8 cellular contexts compared by ENCODE assay signal in the genomic region with DNA sequence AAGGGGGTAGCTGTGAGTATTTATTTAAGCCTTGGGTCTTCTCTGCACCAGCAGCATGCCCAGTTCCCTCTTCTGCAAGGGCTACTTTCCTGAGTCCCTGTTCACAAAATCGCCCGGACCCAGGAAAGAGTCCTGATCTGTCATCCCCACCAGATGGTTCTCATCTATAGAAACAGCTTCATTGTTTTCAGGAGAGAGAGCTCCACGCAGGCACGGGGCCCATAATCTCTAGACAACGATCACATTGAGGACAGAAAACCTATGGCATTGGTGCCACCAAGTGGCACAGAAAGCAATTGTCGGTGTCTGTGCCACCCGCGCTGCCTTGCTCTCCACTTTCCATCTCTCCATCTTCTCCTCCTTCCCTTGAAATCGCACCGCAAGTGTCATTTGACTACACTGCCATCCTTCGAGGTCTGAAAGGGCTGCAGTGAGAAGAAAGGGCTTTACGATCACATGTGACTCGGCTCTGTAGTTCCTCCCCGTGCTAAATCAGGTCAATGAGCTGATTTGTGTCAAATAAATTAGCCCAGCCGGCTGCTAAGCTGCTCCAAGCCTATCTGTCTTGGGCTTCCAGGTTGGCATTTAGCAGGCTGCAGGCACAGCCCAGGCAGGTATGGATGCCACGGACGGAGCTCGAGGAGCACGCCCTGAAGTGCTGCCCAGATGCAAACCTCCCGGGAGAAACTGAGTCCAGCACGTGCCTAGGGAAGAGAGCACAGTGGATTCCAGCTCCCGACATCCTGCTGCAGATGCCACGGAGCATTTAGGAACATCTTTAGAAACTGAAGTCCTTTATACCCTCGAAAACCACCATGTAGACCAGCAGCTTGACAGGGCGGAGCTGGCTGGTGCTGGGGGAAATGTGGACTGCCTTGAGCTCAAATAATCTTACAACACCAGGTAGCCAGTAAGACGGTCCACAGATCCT. TPM values are rescaled to one million over a fixed set of nuclear protein-coding genes. Genes with fewer than 3 reads are reported as not detected.
DNase-seq lines count a peak whose midpoint lies in the region; ATAC-seq, FAIRE-seq and TF ChIP-seq lines count a peak whose summit lies in the region.

No MANE protein-coding gene starts in this region.

- FAIRE-seq in astrocyte (lab: Jason Lieb, UNC) (no peak), small intestine (lab: Jason Lieb, UNC) (no peak)

- no peaks in the 10 kb centered on the region for H3K9me3 ChIP-seq in astrocyte (ENCODE audit: insufficient read depth, low read depth, low read length)
- H3K9me3 ChIP-seq in small intestine (ENCODE audit: control insufficient read depth, low read depth) = no peaks in the 10 kb centered on the region

- peaks cover 1% of the 10 kb centered on the region for H3K36me3 Mint-ChIP-seq in astrocyte (ENCODE audit: low read depth, unreplicated experiment)

- no peaks in the 10 kb centered on the region for H3K79me2 ChIP-seq in astrocyte (ENCODE audit: insufficient read depth, low read length)

- H3K27ac Mint-ChIP-seq in astrocyte (ENCODE audit: unreplicated experiment) = no peak overlapping the region

- no peak overlapping the region for H3K4me3 Mint-ChIP-seq in astrocyte (ENCODE audit: unreplicated experiment)

- H3K9me3 Mint-ChIP-seq in astrocyte (ENCODE audit: unreplicated experiment) = no peaks in the 10 kb centered on the region

- WGBS in small intestine, 3 donors = 17 to 27% (median 22%) methylated on average over 26 of the region's 26 CpGs

- H3K27me3 ChIP-seq in astrocyte (ENCODE audit: insufficient read depth, low read length) (peaks cover 21% of the 10 kb centered on the region), small intestine (ENCODE audit: control insufficient read depth in 2 of 2, insufficient read depth in 2 of 2, low read length in 2 of 2) (no peaks in the 10 kb centered on the region)

- H3K4me2 ChIP-seq in astrocyte (ENCODE audit: low read length) = peak overlapping the region; percentile 70

- H3K36me3 ChIP-seq in astrocyte (ENCODE audit: insufficient read depth, low read length) = no peaks in the 10 kb centered on the region
- no peaks in the 10 kb centered on the region for H3K36me3 ChIP-seq in small intestine (ENCODE audit: control insufficient read depth in 2 of 2, insufficient read depth in 2 of 2, low read length in 2 of 2)

- H3K4me1 Mint-ChIP-seq in astrocyte (ENCODE audit: low read depth, unreplicated experiment) = peaks cover 3% of the 10 kb centered on the region

- peak overlapping the region; percentile 3 for H2AFZ ChIP-seq in astrocyte (ENCODE audit: low read depth, low read length)

- H3K4me3 ChIP-seq in astrocyte (ENCODE audit: insufficient read depth, low read depth, low read length) (no peak overlapping the region), small intestine (ENCODE audit: low read depth in 1 of 2, low read length in 2 of 2) (no peak overlapping the region)

- H3K4me1 ChIP-seq in astrocyte (ENCODE audit: insufficient read depth, low read length) (no peaks in the 10 kb centered on the region), small intestine (ENCODE audit: control insufficient read depth in 2 of 2, insufficient read depth in 1 of 2, low read depth in 1 of 2, low read length in 1 of 2) (no peaks in the 10 kb centered on the region)

- DNase-seq in activated gamma-delta T cell treated with Interleukin-2 at 50 U/mL for 16 hours (peak; percentile 32), activated gamma-delta T cell (lab: John Stamatoyannopoulos, UW) (no peak), NCI-H146 (lab: John Stamatoyannopoulos, UW) (peak; percentile 65), T-helper 1 cell (peak in 3 of 5 donors; percentile 17 to 54 (median 32)), astrocyte (ENCODE audit: low read depth) (peak; percentile 18), hepatic stellate cell (ENCODE audit: low spot score) (peak; percentile 52), small intestine (peak; percentile 67)

- H3K27ac ChIP-seq in astrocyte (ENCODE audit: low read depth, low read length) (no peak overlapping the region), small intestine (ENCODE audit: low read depth in 1 of 2, low read length in 1 of 2) (no peak overlapping the region)

- peaks cover 6% of the 10 kb centered on the region for H3K27me3 Mint-ChIP-seq in astrocyte (ENCODE audit: low read depth, unreplicated experiment)

- ATAC-seq in GM19023 (IDR thresholded peaks at IDR 0.05; ENCODE audit: unreplicated experiment) = no peak

- TF ChIP-seq CTCF in astrocyte (IDR thresholded peaks at IDR 0.05; ENCODE audit: insufficient read depth, low read depth, low read length) = peak; percentile 50

- no peaks in the 10 kb centered on the region for H4K20me1 ChIP-seq in astrocyte (ENCODE audit: insufficient read depth, low read length)

- no peak overlapping the region for H3K9ac ChIP-seq in astrocyte (ENCODE audit: low read length)

RNA-seq across cellular contexts. Expression of a gene that starts 28.8 kb away (rescaled TPM):
- total RNA-seq in astrocyte = 50.0 and 54.2 TPM in 2 replicates
- 10 to 100 TPM; 10.3 to 17.3 (median 15.4) TPM for polyA plus RNA-seq in small intestine

RNA-seq across cellular contexts. Expression of a gene that starts 29.0 kb away (rescaled TPM):
- 5.5 and 8.9 TPM in 2 replicates for total RNA-seq in astrocyte
- 1 to 10 TPM in 1 of 3 donors, under 1 TPM in 2; 0.45 to 2.4 (median 0.54) TPM for polyA plus RNA-seq in small intestine
